ENCODE assay signal across 25 cellular contexts in the genomic region with DNA sequence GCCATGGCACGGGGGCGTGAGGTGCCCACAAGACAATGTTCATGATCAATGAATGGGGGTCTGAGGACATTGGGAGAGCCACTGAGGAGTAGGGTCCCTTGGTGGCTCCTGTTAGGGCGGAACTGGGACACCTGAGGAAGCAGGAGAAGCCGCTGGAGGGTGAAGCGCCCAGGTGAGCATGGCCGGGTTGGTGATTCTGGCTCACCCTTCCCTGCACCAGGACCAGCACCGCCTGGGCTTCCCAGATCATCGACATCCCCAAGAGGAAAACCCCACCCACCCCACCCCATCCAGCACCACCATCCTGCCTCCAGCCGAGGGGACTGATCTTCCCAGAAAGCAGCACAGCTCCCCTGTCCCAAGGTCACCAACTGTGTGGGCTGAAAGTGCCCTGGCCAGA. TPM values are rescaled to one million over a fixed set of nuclear protein-coding genes. Genes with fewer than 3 reads are reported as not detected.
"Had no signal": no experiment of that assay in that cellular context is flagged by ENCODE, and none has a peak within 500 bp of the region (broad histone marks: within the 10 kb centered on the region; RNA-seq: fewer than 3 reads in every experiment).

No MANE protein-coding gene starts in this region.

- H3K36me3 ChIP-seq: ovary, suprapubic skin, tibial nerve, WERI-Rb-1 had no signal

- H3K9me3 ChIP-seq: ovary had no signal

- H3K27ac ChIP-seq: ovary, psoas muscle, suprapubic skin, tibial nerve, WERI-Rb-1 had no signal

- H3K4me3 ChIP-seq: ovary, psoas muscle, suprapubic skin, tibial nerve had no signal

- DNase-seq: activated CD4-positive, alpha-beta memory T cell treated with anti-CD3 and anti-CD28 coated beads, Interleukin-2, amount 10 ng/mL, durations not matched to agents 7 days and 5 days; activated CD4-positive, alpha-beta T cell treated with anti-CD3 and anti-CD28 coated beads, Interleukin-2, amount 10 ng/mL, durations not matched to agents 24 days and 14 days; activated CD4-positive, CD25-positive, alpha-beta regulatory T cell treated with anti-CD3 and anti-CD28 coated beads, Interleukin-2, amount 50 U/mL, for 72 hours; activated CD8-positive, alpha-beta memory T cell treated with anti-CD3 and anti-CD28 coated beads, Interleukin-2, amount 50 U/mL, for 48 hours; activated gamma-delta T cell; activated naive CD4-positive, alpha-beta T cell treated with anti-CD3 and anti-CD28 coated beads, Interleukin-2, amount 50 U/mL, for 16 hours; activated T-cell treated with anti-CD3 and anti-CD28 coated beads, Interleukin-2, amount 50 U/mL, for 24 hours; amniotic stem cell; central memory CD4-positive, alpha-beta T cell; dermis blood vessel endothelial cell; effector CD4-positive, alpha-beta T cell; mammary epithelial cell; naive B cell; nephron progenitor cell; ovary; stimulated activated naive CD4-positive, alpha-beta T cell; T-helper 17 cell; T1000; WERI-Rb-1 had no signal

- H3K4me1 ChIP-seq: psoas muscle, suprapubic skin, tibial nerve had no signal

- H3K4me1 Mint-ChIP-seq: activated CD4-positive, alpha-beta memory T cell treated with anti-CD3 and anti-CD28 coated beads, Interleukin-2, amount 10 ng/mL, durations not matched to agents 7 days and 5 days; activated CD4-positive, alpha-beta T cell treated with anti-CD3 and anti-CD28 coated beads, Interleukin-2, amount 10 ng/mL, durations not matched to agents 24 days and 14 days; naive B cell; T-helper 17 cell had no signal

- H3K4me3 Mint-ChIP-seq: activated CD4-positive, alpha-beta memory T cell treated with anti-CD3 and anti-CD28 coated beads, Interleukin-2, amount 10 ng/mL, durations not matched to agents 7 days and 5 days; activated CD4-positive, alpha-beta T cell treated with anti-CD3 and anti-CD28 coated beads, Interleukin-2, amount 10 ng/mL, durations not matched to agents 24 days and 14 days; activated T-cell treated with anti-CD3 and anti-CD28 coated beads, Interleukin-2, amount 50 U/mL, for 24 hours; mesothelial cell of epicardium; naive B cell; nephron progenitor cell; T-helper 17 cell had no signal

- ATAC-seq: psoas muscle, T-helper 17 cell had no signal

- H3K27ac Mint-ChIP-seq: activated CD4-positive, alpha-beta memory T cell treated with anti-CD3 and anti-CD28 coated beads, Interleukin-2, amount 10 ng/mL, durations not matched to agents 7 days and 5 days; activated CD4-positive, alpha-beta T cell treated with anti-CD3 and anti-CD28 coated beads, Interleukin-2, amount 10 ng/mL, durations not matched to agents 24 days and 14 days; activated T-cell treated with anti-CD3 and anti-CD28 coated beads, Interleukin-2, amount 50 U/mL, for 24 hours; mesothelial cell of epicardium; naive B cell; nephron progenitor cell; T-helper 17 cell had no signal

- H3K27me3 Mint-ChIP-seq: activated CD4-positive, alpha-beta memory T cell treated with anti-CD3 and anti-CD28 coated beads, Interleukin-2, amount 10 ng/mL, durations not matched to agents 7 days and 5 days; activated CD4-positive, alpha-beta T cell treated with anti-CD3 and anti-CD28 coated beads, Interleukin-2, amount 10 ng/mL, durations not matched to agents 24 days and 14 days had no signal

- H3K27me3 ChIP-seq: ovary, tibial nerve had no signal

- FAIRE-seq: frontal cortex, islet of Langerhans had no signal

RNA-seq across cellular contexts. Expression of a gene that starts 30.5 kb away (rescaled TPM):
- total RNA-seq: activated CD4-positive, alpha-beta memory T cell treated with anti-CD3 and anti-CD28 coated beads, Interleukin-2, amount 10 ng/mL, durations not matched to agents 7 days and 5 days; activated CD4-positive, alpha-beta T cell treated with anti-CD3 and anti-CD28 coated beads, Interleukin-2, amount 10 ng/mL, durations not matched to agents 24 days and 14 days had no signal
